In genomic region chr4:119300072-119300387, GRCh38 we compare ENCODE assay signal across 1 cellular context.
TF ChIP-seq lines count a peak whose summit lies in the region.

No MANE protein-coding gene starts in this region.

TF ChIP-seq in K562, 482 proteins besides CTCF, POLR2A, EP300 and RAD21 (continued from another document and continues in another):
- TF ChIP-seq CBX8 (IDR thresholded peaks at IDR 0.05; ENCODE audit: borderline replicate concordance, extremely low read depth, low read depth, low read length, poor library complexity, severe bottlenecking) (no peak), LEF1 (IDR thresholded peaks at IDR 0.05) (no peak), STAT5B (CRISPR knock-in tag; IDR thresholded peaks at IDR 0.05) (no peak), PBX2 (CRISPR knock-in tag; IDR thresholded peaks at IDR 0.05; ENCODE audit: low read depth) (no peak), PBX2 (tag; conservative IDR thresholded peaks at IDR 0.05; ENCODE audit: low read depth) (no peak), NCOA1 (IDR thresholded peaks at IDR 0.05; ENCODE audit: low read depth) (no peak), ZBTB34 (CRISPR knock-in tag; IDR thresholded peaks at IDR 0.05) (no peak), KLF6 (CRISPR knock-in tag; IDR thresholded peaks at IDR 0.05; ENCODE audit: borderline replicate concordance) (no peak), EHMT2 (IDR thresholded peaks at IDR 0.05) (no peak), RUNX1 (IDR thresholded peaks at IDR 0.05; ENCODE audit: low read depth) (no peak), PURB (CRISPR knock-in tag; IDR thresholded peaks at IDR 0.05; ENCODE audit: low read depth) (no peak), SMARCE1 (IDR thresholded peaks at IDR 0.05) (no peak), CC2D1A (IDR thresholded peaks at IDR 0.05) (peak; percentile 28; the same call in 1 of the 2 replicates), SIRT6 (IDR thresholded peaks at IDR 0.05; ENCODE audit: low read depth, low read length) (no peak), KLF1 (tag; IDR thresholded peaks at IDR 0.05) (no peak), NRF1 (conservative IDR thresholded peaks at IDR 0.05 in 1 of 2, IDR thresholded peaks at IDR 0.05 in 1 of 2) (no peak), FOXJ2 (tag; IDR thresholded peaks at IDR 0.05) (peak; percentile 99), ZNF146 (CRISPR knock-in tag; IDR thresholded peaks at IDR 0.05; ENCODE audit: unreplicated experiment) (no peak), ZNF76 (CRISPR knock-in tag; IDR thresholded peaks at IDR 0.05; ENCODE audit: borderline replicate concordance) (no peak), HNRNPL (IDR thresholded peaks at IDR 0.05; ENCODE audit: low read depth, low read length) (no peak), NKRF (IDR thresholded peaks at IDR 0.05; ENCODE audit: borderline replicate concordance) (peak; percentile 60; the same call in 1 of the 2 replicates), HDAC6 (IDR thresholded peaks at IDR 0.05; ENCODE audit: low read depth, low read length) (no peak), ETV5 (CRISPR knock-in tag; IDR thresholded peaks at IDR 0.05; ENCODE audit: low read depth) (no peak), RCOR1 (IDR thresholded peaks at IDR 0.05; ENCODE audit: borderline replicate concordance in 1 of 2, low read depth in 2 of 2, low read length in 2 of 2) (no peak), FOXA3 (CRISPR knock-in tag; conservative IDR thresholded peaks at IDR 0.05 in 1 of 2, IDR thresholded peaks at IDR 0.05 in 1 of 2) (no peak), HLTF (IDR thresholded peaks at IDR 0.05) (no peak), PREB (CRISPR knock-in tag; IDR thresholded peaks at IDR 0.05) (0 out of 2 replicates have a peak, but pooled peaks have one; percentile 76), RBBP5 (IDR thresholded peaks at IDR 0.05; ENCODE audit: borderline replicate concordance, insufficient read depth, low read length, poor library complexity, severe bottlenecking) (no peak), TCF7L2 (IDR thresholded peaks at IDR 0.05; ENCODE audit: low read depth, low read length) (no peak), FOXK1 (CRISPR knock-in tag; IDR thresholded peaks at IDR 0.05; ENCODE audit: borderline replicate concordance) (no peak), POLR3G (IDR thresholded peaks at IDR 0.05; ENCODE audit: extremely low read depth, insufficient read length, insufficient replicate concordance) (no peak), SIN3A (IDR thresholded peaks at IDR 0.05; ENCODE audit: borderline replicate concordance in 2 of 2, control insufficient read depth in 1 of 2, low read depth in 2 of 2, low read length in 2 of 2) (no peak), BMI1 (IDR thresholded peaks at IDR 0.05; ENCODE audit: low read length) (no peak), IRF2 (CRISPR knock-in tag; IDR thresholded peaks at IDR 0.05) (no peak), PHB2 (IDR thresholded peaks at IDR 0.05; ENCODE audit: low read depth) (no peak), CBFA2T3 (IDR thresholded peaks at IDR 0.05) (no peak), CEBPB (tag; IDR thresholded peaks at IDR 0.05) (no peak), TCF7 (IDR thresholded peaks at IDR 0.05; ENCODE audit: borderline replicate concordance) (no peak), ZFX (CRISPR knock-in tag; IDR thresholded peaks at IDR 0.05) (no peak), SIN3B (IDR thresholded peaks at IDR 0.05; ENCODE audit: low read depth) (no peak), CREB1 (IDR thresholded peaks at IDR 0.05) (no peak), CREB1 (CRISPR knock-in tag; IDR thresholded peaks at IDR 0.05) (0 out of 2 replicates have a peak, but pooled peaks have one; percentile 27), SAFB2 (IDR thresholded peaks at IDR 0.05; ENCODE audit: borderline replicate concordance, low read depth, low read length, severe bottlenecking) (no peak), MAFK (IDR thresholded peaks at IDR 0.05; ENCODE audit: low read length) (no peak), ZNF696 (CRISPR knock-in tag; conservative IDR thresholded peaks at IDR 0.05) (no peak), KDM5B (IDR thresholded peaks at IDR 0.05; ENCODE audit: insufficient replicate concordance, low read depth, low read length) (no peak), MEIS2 (IDR thresholded peaks at IDR 0.05; ENCODE audit: partially characterized antibody) (no peak), PRMT5 (CRISPR knock-in tag; IDR thresholded peaks at IDR 0.05) (no peak), ATF7 (IDR thresholded peaks at IDR 0.05) (no peak), MYNN (IDR thresholded peaks at IDR 0.05) (no peak), MYNN (CRISPR knock-in tag; IDR thresholded peaks at IDR 0.05) (no peak), MYBL2 (IDR thresholded peaks at IDR 0.05; ENCODE audit: low read depth) (no peak), MYBL2 (CRISPR knock-in tag; IDR thresholded peaks at IDR 0.05; ENCODE audit: borderline replicate concordance) (no peak), MCM3 (IDR thresholded peaks at IDR 0.05) (no peak), SPI1 (IDR thresholded peaks at IDR 0.05; ENCODE audit: borderline replicate concordance, low read depth, low read length) (no peak), ARHGAP35 (IDR thresholded peaks at IDR 0.05; ENCODE audit: partially characterized antibody) (no peak), FOXP1 (CRISPR knock-in tag; IDR thresholded peaks at IDR 0.05) (no peak), SMARCC2 (IDR thresholded peaks at IDR 0.05; ENCODE audit: low read depth) (no peak), NCOA4 (IDR thresholded peaks at IDR 0.05; ENCODE audit: partially characterized antibody) (no peak)
- TF ChIP-seq, protein P1, sequence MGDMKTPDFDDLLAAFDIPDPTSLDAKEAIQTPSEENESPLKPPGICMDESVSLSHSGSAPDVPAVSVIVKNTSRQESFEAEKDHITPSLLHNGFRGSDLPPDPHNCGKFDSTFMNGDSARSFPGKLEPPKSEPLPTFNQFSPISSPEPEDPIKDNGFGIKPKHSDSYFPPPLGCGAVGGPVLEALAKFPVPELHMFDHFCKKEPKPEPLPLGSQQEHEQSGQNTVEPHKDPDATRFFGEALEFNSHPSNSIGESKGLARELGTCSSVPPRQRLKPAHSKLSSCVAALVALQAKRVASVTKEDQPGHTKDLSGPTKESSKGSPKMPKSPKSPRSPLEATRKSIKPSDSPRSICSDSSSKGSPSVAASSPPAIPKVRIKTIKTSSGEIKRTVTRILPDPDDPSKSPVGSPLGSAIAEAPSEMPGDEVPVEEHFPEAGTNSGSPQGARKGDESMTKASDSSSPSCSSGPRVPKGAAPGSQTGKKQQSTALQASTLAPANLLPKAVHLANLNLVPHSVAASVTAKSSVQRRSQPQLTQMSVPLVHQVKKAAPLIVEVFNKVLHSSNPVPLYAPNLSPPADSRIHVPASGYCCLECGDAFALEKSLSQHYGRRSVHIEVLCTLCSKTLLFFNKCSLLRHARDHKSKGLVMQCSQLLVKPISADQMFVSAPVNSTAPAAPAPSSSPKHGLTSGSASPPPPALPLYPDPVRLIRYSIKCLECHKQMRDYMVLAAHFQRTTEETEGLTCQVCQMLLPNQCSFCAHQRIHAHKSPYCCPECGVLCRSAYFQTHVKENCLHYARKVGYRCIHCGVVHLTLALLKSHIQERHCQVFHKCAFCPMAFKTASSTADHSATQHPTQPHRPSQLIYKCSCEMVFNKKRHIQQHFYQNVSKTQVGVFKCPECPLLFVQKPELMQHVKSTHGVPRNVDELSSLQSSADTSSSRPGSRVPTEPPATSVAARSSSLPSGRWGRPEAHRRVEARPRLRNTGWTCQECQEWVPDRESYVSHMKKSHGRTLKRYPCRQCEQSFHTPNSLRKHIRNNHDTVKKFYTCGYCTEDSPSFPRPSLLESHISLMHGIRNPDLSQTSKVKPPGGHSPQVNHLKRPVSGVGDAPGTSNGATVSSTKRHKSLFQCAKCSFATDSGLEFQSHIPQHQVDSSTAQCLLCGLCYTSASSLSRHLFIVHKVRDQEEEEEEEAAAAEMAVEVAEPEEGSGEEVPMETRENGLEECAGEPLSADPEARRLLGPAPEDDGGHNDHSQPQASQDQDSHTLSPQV (IDR thresholded peaks at IDR 0.05) = no peak
- TF ChIP-seq, protein P2, sequence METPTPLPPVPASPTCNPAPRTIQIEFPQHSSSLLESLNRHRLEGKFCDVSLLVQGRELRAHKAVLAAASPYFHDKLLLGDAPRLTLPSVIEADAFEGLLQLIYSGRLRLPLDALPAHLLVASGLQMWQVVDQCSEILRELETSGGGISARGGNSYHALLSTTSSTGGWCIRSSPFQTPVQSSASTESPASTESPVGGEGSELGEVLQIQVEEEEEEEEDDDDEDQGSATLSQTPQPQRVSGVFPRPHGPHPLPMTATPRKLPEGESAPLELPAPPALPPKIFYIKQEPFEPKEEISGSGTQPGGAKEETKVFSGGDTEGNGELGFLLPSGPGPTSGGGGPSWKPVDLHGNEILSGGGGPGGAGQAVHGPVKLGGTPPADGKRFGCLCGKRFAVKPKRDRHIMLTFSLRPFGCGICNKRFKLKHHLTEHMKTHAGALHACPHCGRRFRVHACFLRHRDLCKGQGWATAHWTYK (CRISPR knock-in tag; IDR thresholded peaks at IDR 0.05) = no peak
- TF ChIP-seq, protein P3, sequence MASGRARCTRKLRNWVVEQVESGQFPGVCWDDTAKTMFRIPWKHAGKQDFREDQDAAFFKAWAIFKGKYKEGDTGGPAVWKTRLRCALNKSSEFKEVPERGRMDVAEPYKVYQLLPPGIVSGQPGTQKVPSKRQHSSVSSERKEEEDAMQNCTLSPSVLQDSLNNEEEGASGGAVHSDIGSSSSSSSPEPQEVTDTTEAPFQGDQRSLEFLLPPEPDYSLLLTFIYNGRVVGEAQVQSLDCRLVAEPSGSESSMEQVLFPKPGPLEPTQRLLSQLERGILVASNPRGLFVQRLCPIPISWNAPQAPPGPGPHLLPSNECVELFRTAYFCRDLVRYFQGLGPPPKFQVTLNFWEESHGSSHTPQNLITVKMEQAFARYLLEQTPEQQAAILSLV (tag; IDR thresholded peaks at IDR 0.05) = no peak
- TF ChIP-seq, protein P4, sequence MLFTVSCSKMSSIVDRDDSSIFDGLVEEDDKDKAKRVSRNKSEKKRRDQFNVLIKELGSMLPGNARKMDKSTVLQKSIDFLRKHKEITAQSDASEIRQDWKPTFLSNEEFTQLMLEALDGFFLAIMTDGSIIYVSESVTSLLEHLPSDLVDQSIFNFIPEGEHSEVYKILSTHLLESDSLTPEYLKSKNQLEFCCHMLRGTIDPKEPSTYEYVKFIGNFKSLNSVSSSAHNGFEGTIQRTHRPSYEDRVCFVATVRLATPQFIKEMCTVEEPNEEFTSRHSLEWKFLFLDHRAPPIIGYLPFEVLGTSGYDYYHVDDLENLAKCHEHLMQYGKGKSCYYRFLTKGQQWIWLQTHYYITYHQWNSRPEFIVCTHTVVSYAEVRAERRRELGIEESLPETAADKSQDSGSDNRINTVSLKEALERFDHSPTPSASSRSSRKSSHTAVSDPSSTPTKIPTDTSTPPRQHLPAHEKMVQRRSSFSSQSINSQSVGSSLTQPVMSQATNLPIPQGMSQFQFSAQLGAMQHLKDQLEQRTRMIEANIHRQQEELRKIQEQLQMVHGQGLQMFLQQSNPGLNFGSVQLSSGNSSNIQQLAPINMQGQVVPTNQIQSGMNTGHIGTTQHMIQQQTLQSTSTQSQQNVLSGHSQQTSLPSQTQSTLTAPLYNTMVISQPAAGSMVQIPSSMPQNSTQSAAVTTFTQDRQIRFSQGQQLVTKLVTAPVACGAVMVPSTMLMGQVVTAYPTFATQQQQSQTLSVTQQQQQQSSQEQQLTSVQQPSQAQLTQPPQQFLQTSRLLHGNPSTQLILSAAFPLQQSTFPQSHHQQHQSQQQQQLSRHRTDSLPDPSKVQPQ (CRISPR knock-in tag; IDR thresholded peaks at IDR 0.05; ENCODE audit: borderline replicate concordance) = no peak
